8 cellular contexts compared by ENCODE assay signal in genomic region chr15:74460298-74460697, GRCh38. TPM values are rescaled to one million over a fixed set of nuclear protein-coding genes. Genes with fewer than 3 reads are reported as not detected.
DNase-seq lines count a peak whose midpoint lies in the region; ATAC-seq, FAIRE-seq and TF ChIP-seq lines count a peak whose summit lies in the region.

No MANE protein-coding gene starts in this region.

- DNase-seq in activated CD4-positive, alpha-beta T cell treated with anti-CD3 and anti-CD28 coated beads, Interleukin-2, amount 10 ng/mL, durations not matched to agents 7 days and 5 days: no peak
- no peak for DNase-seq in activated CD4-positive, alpha-beta T cell treated with anti-CD3 and anti-CD28 coated beads for 1 hour
- no peak for DNase-seq in activated CD8-positive, alpha-beta T cell treated with anti-CD3 and anti-CD28 coated beads for 36 hours
- DNase-seq in kidney (no peak), thyroid gland (no peak), NCI-H146 treated with DMSO at 0.1 percent for 48 hours (lab: John Stamatoyannopoulos, UW; ENCODE audit: unreplicated experiment) (no peak)
- no peak for DNase-seq in effector CD8-positive, alpha-beta T cell (lab: John Stamatoyannopoulos, UW)

- H3K4me1 Mint-ChIP-seq in activated CD4-positive, alpha-beta T cell treated with anti-CD3 and anti-CD28 coated beads, Interleukin-2, amount 10 ng/mL, durations not matched to agents 7 days and 5 days: peaks cover 49% of the 10 kb centered on the region
- peaks cover 50% of the 10 kb centered on the region for H3K4me1 Mint-ChIP-seq in activated CD8-positive, alpha-beta T cell treated with anti-CD3 and anti-CD28 coated beads for 36 hours (ENCODE audit: low read depth)

- peaks cover 2 to 10% of the 10 kb centered on the region in 2 donors for H3K36me3 ChIP-seq in kidney (ENCODE audit: control insufficient read depth in 1 of 2, insufficient read depth in 2 of 2, low read length in 2 of 2)
- peaks cover 9 to 18% of the 10 kb centered on the region in 2 donors for H3K36me3 ChIP-seq in thyroid gland

- 48 to 58% methylated on average over 2 of the region's 2 CpGs for WGBS in thyroid gland, 2 donors

- H3K27ac Mint-ChIP-seq in activated CD4-positive, alpha-beta T cell treated with anti-CD3 and anti-CD28 coated beads, Interleukin-2, amount 10 ng/mL, durations not matched to agents 7 days and 5 days: peak overlapping the region; percentile 92
- peak overlapping the region; percentile 92 for H3K27ac Mint-ChIP-seq in activated CD8-positive, alpha-beta T cell treated with anti-CD3 and anti-CD28 coated beads for 36 hours

- H3K36me3 Mint-ChIP-seq in activated CD4-positive, alpha-beta T cell treated with anti-CD3 and anti-CD28 coated beads, Interleukin-2, amount 10 ng/mL, durations not matched to agents 7 days and 5 days (ENCODE audit: low read depth): peaks cover 32% of the 10 kb centered on the region
- peaks cover 27% of the 10 kb centered on the region for H3K36me3 Mint-ChIP-seq in activated CD8-positive, alpha-beta T cell treated with anti-CD3 and anti-CD28 coated beads for 36 hours (ENCODE audit: low read depth)

- no peaks in the 10 kb centered on the region for H3K27me3 Mint-ChIP-seq in activated CD4-positive, alpha-beta T cell treated with anti-CD3 and anti-CD28 coated beads, Interleukin-2, amount 10 ng/mL, durations not matched to agents 7 days and 5 days
- H3K27me3 Mint-ChIP-seq in activated CD8-positive, alpha-beta T cell treated with anti-CD3 and anti-CD28 coated beads for 36 hours: no peaks in the 10 kb centered on the region

- peak overlapping the region; percentile 90 for H3K4me3 Mint-ChIP-seq in activated CD4-positive, alpha-beta T cell treated with anti-CD3 and anti-CD28 coated beads, Interleukin-2, amount 10 ng/mL, durations not matched to agents 7 days and 5 days
- H3K4me3 Mint-ChIP-seq in activated CD8-positive, alpha-beta T cell treated with anti-CD3 and anti-CD28 coated beads for 36 hours: peak overlapping the region; percentile 80

- peak overlapping the region; percentile 98 for H3K9ac ChIP-seq in kidney (ENCODE audit: low read length in 2 of 2)

- no peak for ATAC-seq in activated CD8-positive, alpha-beta T cell treated with anti-CD3 and anti-CD28 coated beads for 36 hours
- no peak for ATAC-seq in HG02973 (IDR thresholded peaks at IDR 0.05; ENCODE audit: unreplicated experiment)

- no peak for TF ChIP-seq POLR2A in thyroid gland (IDR thresholded peaks at IDR 0.05)

- H3K9me3 ChIP-seq in kidney (ENCODE audit: control insufficient read depth in 1 of 2, low read length in 2 of 2): no peaks in the 10 kb centered on the region
- H3K9me3 ChIP-seq in thyroid gland: no peaks in the 10 kb centered on the region

- POLR2A ChIA-PET in activated CD4-positive, alpha-beta T cell treated with anti-CD3 and anti-CD28 coated beads, Interleukin-2, amount 10 ng/mL, durations not matched to agents 7 days and 5 days (lab: Charles Lee): no interaction called here
- POLR2A ChIA-PET in activated CD8-positive, alpha-beta T cell treated with anti-CD3 and anti-CD28 coated beads for 36 hours (lab: Charles Lee): interaction anchor here (1.2 to 2.8 kb wide), 14 partner anchors 8 to 83 kb away, joined by 3 to 23 read pairs (median 6); partner anchors contain the start of gene ARID3B

- H3K4me1 ChIP-seq in kidney (ENCODE audit: control insufficient read depth in 1 of 2, insufficient read depth in 1 of 2, low read depth in 1 of 2, low read length in 2 of 2): peaks cover 0 to 10% of the 10 kb centered on the region in 2 donors
- H3K4me1 ChIP-seq in thyroid gland: peaks cover 12 to 17% of the 10 kb centered on the region in 2 donors

- peaks cover 4% of the 10 kb centered on the region for H3K9me3 Mint-ChIP-seq in activated CD4-positive, alpha-beta T cell treated with anti-CD3 and anti-CD28 coated beads, Interleukin-2, amount 10 ng/mL, durations not matched to agents 7 days and 5 days
- H3K9me3 Mint-ChIP-seq in activated CD8-positive, alpha-beta T cell treated with anti-CD3 and anti-CD28 coated beads for 36 hours: peaks cover 2% of the 10 kb centered on the region

- no peak for FAIRE-seq in kidney (lab: Jason Lieb, UNC)

- no peak for TF ChIP-seq CTCF in activated CD8-positive, alpha-beta T cell treated with anti-CD3 and anti-CD28 coated beads for 36 hours (IDR thresholded peaks at IDR 0.05)
- TF ChIP-seq CTCF in kidney (IDR thresholded peaks at IDR 0.05; ENCODE audit: borderline replicate concordance, extremely low read depth, insufficient read depth): no peak
- TF ChIP-seq CTCF in thyroid gland (IDR thresholded peaks at IDR 0.05): no peak

- CTCF ChIA-PET in activated CD4-positive, alpha-beta T cell treated with anti-CD3 and anti-CD28 coated beads, Interleukin-2, amount 10 ng/mL, durations not matched to agents 7 days and 5 days (lab: Charles Lee): interaction anchor here (0.6 to 2.1 kb wide), 9 partner anchors 9 to 86 kb away, joined by 3 to 7 read pairs (median 4); no protein-coding TSS in a partner anchor
- CTCF ChIA-PET in activated CD8-positive, alpha-beta T cell treated with anti-CD3 and anti-CD28 coated beads for 36 hours (lab: Charles Lee): interaction anchor here (1.0 to 4.3 kb wide), 10 partner anchors 19 to 171 kb away, joined by 3 to 24 read pairs (median 5); no protein-coding TSS in a partner anchor

- no peaks in the 10 kb centered on the region for H3K27me3 ChIP-seq in thyroid gland

- H3K27ac ChIP-seq in kidney (ENCODE audit: low read depth in 2 of 2, low read length in 2 of 2) (peak overlapping the region in 1 of 2 donors; percentile 85), thyroid gland (peak overlapping the region in 1 of 3 donors; percentile 61)

- H3K4me3 ChIP-seq in kidney (ENCODE audit: low read length in 2 of 2) (peak overlapping the region; percentile 99 to 100), thyroid gland (replicated peaks in 1 of 3) (peak overlapping the region in 2 of 3 donors; percentile 46 to 47)

- intact Hi-C loops in activated CD8-positive, alpha-beta T cell treated with anti-CD3 and anti-CD28 coated beads for 36 hours (cut with micrococcal nuclease): loop anchor here (2.0 kb wide), 1 partner anchor 87 kb away; no protein-coding TSS in a partner anchor
- intact Hi-C loops in kidney (cut with DNase I): no loop called here
- intact Hi-C loops in thyroid gland (cut with DNase I): no loop called here

RNA-seq across cellular contexts. Expression of gene UBL7, which starts 0.7 kb away (rescaled TPM):
- total RNA-seq in activated CD4-positive, alpha-beta T cell treated with anti-CD3 and anti-CD28 coated beads, Interleukin-2, amount 10 ng/mL, durations not matched to agents 7 days and 5 days: 10 to 100 TPM; 52.2 to 53.7 TPM
- total RNA-seq in activated CD8-positive, alpha-beta T cell treated with anti-CD3 and anti-CD28 coated beads for 36 hours: 10 to 100 TPM; 48.8 to 53.3 TPM
- total RNA-seq in kidney: 32.9 TPM
- 75.8 TPM for polyA plus RNA-seq in kidney (ENCODE audit: insufficient read depth, low read depth, low replicate concordance)
- 100 to 1,000 TPM in 1 of 4 donors, 10 to 100 TPM in 3; 60.3 to 103 (median 69.6) TPM for total RNA-seq in thyroid gland

RNA-seq across cellular contexts. Expression of gene SEMA7A, which starts 26.5 kb away (rescaled TPM):
- 1 to 10 TPM; 2.7 to 3.5 TPM for total RNA-seq in activated CD4-positive, alpha-beta T cell treated with anti-CD3 and anti-CD28 coated beads, Interleukin-2, amount 10 ng/mL, durations not matched to agents 7 days and 5 days
- total RNA-seq in activated CD8-positive, alpha-beta T cell treated with anti-CD3 and anti-CD28 coated beads for 36 hours: 10 to 100 TPM; 62.4 TPM
- total RNA-seq in kidney (3.6 TPM), thyroid gland (1 to 10 TPM in 3 of 4 donors, under 1 TPM in 1; 0.29 to 2.0 (median 1.6) TPM)
- 2.8 TPM for polyA plus RNA-seq in kidney (ENCODE audit: insufficient read depth, low read depth, low replicate concordance)

Comparison
In these comparisons a context has a peak if more than half of its experiments do, and no peak if none do; other contexts are left out.
1. RNA of gene SEMA7A, which starts 26.5 kb away (total RNA-seq): 62.4 TPM in activated CD8-positive, alpha-beta T cell treated with anti-CD3 and anti-CD28 coated beads for 36 hours; 3.6 TPM in kidney (single experiment), 2.7 to 3.5 TPM in activated CD4-positive, alpha-beta T cell treated with anti-CD3 and anti-CD28 coated beads, Interleukin-2, amount 10 ng/mL, durations not matched to agents 7 days and 5 days and 0.29 to 2.0 TPM in thyroid gland; every median in the first group is over 10 times any median in the second.